ENCODE assay signal across 12 cellular contexts in genomic region chr17:32569171-32570080, GRCh38.
DNase-seq lines count a peak whose midpoint lies in the region; ATAC-seq and TF ChIP-seq lines count a peak whose summit lies in the region.
"Had no signal": no experiment of that assay in that cellular context is flagged by ENCODE, and none has a peak within 500 bp of the region (broad histone marks: within the 10 kb centered on the region; RNA-seq: fewer than 3 reads in every experiment).

No MANE protein-coding gene starts in this region.

- in situ Hi-C loops in GM13977 (cut with MboI; ENCODE audit: low pct_unique_long_range_greater_than_20kb, low sequenced_read_pairs, unreplicated experiment), result no loop called here

- intact Hi-C loops in testis (cut with DNase I; ENCODE audit: low total_unique reads), result no loop called here

- H3K27me3 ChIP-seq in mucosa of rectum (ENCODE audit: control insufficient read depth in 2 of 2, insufficient read depth in 2 of 2, low read length in 2 of 2) (no peaks in the 10 kb centered on the region), testis (no peaks in the 10 kb centered on the region)
- H3K27me3 ChIP-seq: dorsolateral prefrontal cortex, SJSA1 had no signal

- ATAC-seq in HG02759 (IDR thresholded peaks at IDR 0.05; ENCODE audit: unreplicated experiment) (peak; percentile 60), HG02588 (IDR thresholded peaks at IDR 0.05; ENCODE audit: unreplicated experiment) (no peak)
- ATAC-seq: activated T-cell treated with anti-CD3 and anti-CD28 coated beads, Interleukin-2, amount 50 U/mL, for 4 hours had no signal

- 0 out of 2 replicates have a peak, but pooled peaks have one; percentile 18 for TF ChIP-seq POLR2A in Raji (IDR thresholded peaks at IDR 0.05; ENCODE audit: insufficient read depth, low read depth, low read length)
- TF ChIP-seq POLR2A in testis (IDR thresholded peaks at IDR 0.05), result no peak

- H3K27ac ChIP-seq in mucosa of rectum (ENCODE audit: low read depth in 2 of 2, low read length in 2 of 2) (peak overlapping the region; percentile 6 to 13), testis (no peak overlapping the region)
- H3K27ac ChIP-seq: prostate gland, SJSA1 had no signal

- peak; percentile 75 for DNase-seq in GM13977 (ENCODE audit: low spot score)
- DNase-seq in iPS-NIHi11 (ENCODE audit: low spot score), result no peak
- DNase-seq in stimulated activated CD4-positive, alpha-beta T cell treated with anti-CD3 and anti-CD28 coated beads, Interleukin-4, amount 100 ng/mL, for 4 hours, result no peak
- DNase-seq in testis, result no peak
- DNase-seq: activated T-cell treated with anti-CD3 and anti-CD28 coated beads, Interleukin-2, amount 50 U/mL, for 4 hours had no signal

- H3K9ac ChIP-seq in mucosa of rectum (ENCODE audit: low read depth in 1 of 2, low read length in 2 of 2), result no peak overlapping the region

- H3K4me1 ChIP-seq in mucosa of rectum (ENCODE audit: control insufficient read depth in 2 of 2, insufficient read depth in 2 of 2, low read length in 2 of 2) (no peaks in the 10 kb centered on the region), testis (no peaks in the 10 kb centered on the region)
- H3K4me1 ChIP-seq: prostate gland, SJSA1 had no signal

- 86 to 87% methylated on average over 7 of the region's 7 CpGs for WGBS in testis, 2 donors

- TF ChIP-seq CTCF in GM13977 (IDR thresholded peaks at IDR 0.05; ENCODE audit: extremely low read depth, insufficient read depth, missing control alignments), result no peak
- no peak for TF ChIP-seq CTCF in testis (IDR thresholded peaks at IDR 0.05)

- peaks cover 6 to 27% of the 10 kb centered on the region in 2 donors for H3K36me3 ChIP-seq in mucosa of rectum (ENCODE audit: control insufficient read depth in 2 of 2, insufficient read depth in 2 of 2, low read length in 2 of 2)
- no peaks in the 10 kb centered on the region for H3K36me3 ChIP-seq in testis (ENCODE audit: low read depth, missing control alignments)
- H3K36me3 ChIP-seq: prostate gland, SJSA1 had no signal

- H3K4me3 ChIP-seq in mucosa of rectum (ENCODE audit: low read length in 2 of 2), result no peak overlapping the region
- H3K4me3 ChIP-seq in testis, result no peak overlapping the region
- H3K4me3 ChIP-seq: dorsolateral prefrontal cortex, prostate gland, SJSA1 had no signal

- H3K9me3 ChIP-seq in mucosa of rectum (ENCODE audit: control insufficient read depth in 2 of 2, low read length in 2 of 2) (no peaks in the 10 kb centered on the region), testis (no peaks in the 10 kb centered on the region)
- H3K9me3 ChIP-seq: prostate gland, SJSA1 had no signal

Comparison
In these comparisons a context has a peak if more than half of its experiments do, and no peak if none do; other contexts are left out.
1. H3K27ac ChIP-seq: peak in mucosa of rectum (2 of 2); none in testis (0 of 2).